ENCODE assay signal across 13 cellular contexts in genomic region chrX:148024425-148025148, GRCh38. TPM values are rescaled to one million over a fixed set of nuclear protein-coding genes. Genes with fewer than 3 reads are reported as not detected.
DNase-seq lines count a peak whose midpoint lies in the region; ATAC-seq, FAIRE-seq and TF ChIP-seq lines count a peak whose summit lies in the region.
"Had no signal": no experiment of that assay in that cellular context is flagged by ENCODE, and none has a peak within 500 bp of the region (broad histone marks: within the 10 kb centered on the region; RNA-seq: fewer than 3 reads in every experiment).

No MANE protein-coding gene starts in this region.

- H3F3A ChIP-seq in SK-N-SH (replicated peaks; ENCODE audit: insufficient read depth): no peaks in the 10 kb centered on the region

- ATAC-seq in HG02763 (IDR thresholded peaks at IDR 0.05; ENCODE audit: unreplicated experiment) (peak; percentile 83), HG03575 (IDR thresholded peaks at IDR 0.05; ENCODE audit: extremely low read depth, insufficient number of reproducible peaks, low FRiP score, unreplicated experiment) (peak; percentile 76), left lung (no peak)
- ATAC-seq: left ventricle myocardium superior had no signal

- H3K4me2 ChIP-seq in SK-N-SH: no peak overlapping the region

- TF ChIP-seq RAD21 in SK-N-SH (IDR thresholded peaks at IDR 0.05; ENCODE audit: low read length): no peak

- WGBS in SK-N-SH (ENCODE audit: low lambda C conversion rate): 26% methylated on average over 8 of the region's 8 CpGs

- POLR2A ChIA-PET in SK-N-SH (lab: Yijun Ruan, JAX): no interaction called here

- CTCF ChIA-PET in SK-N-SH (lab: Yijun Ruan, JAX): no interaction called here

- H3K9ac ChIP-seq in SK-N-SH: no peak overlapping the region

- H3K27ac ChIP-seq in SK-N-SH (ENCODE audit: low read depth in 2 of 2, low read length in 1 of 2): no peak overlapping the region
- no peak overlapping the region for H3K27ac ChIP-seq in left lung

- no peak overlapping the region for H2AFZ ChIP-seq in SK-N-SH (ENCODE audit: low read depth)

- H3K36me3 ChIP-seq in SK-N-SH (replicated peaks in 1 of 2; ENCODE audit: control insufficient read depth in 1 of 2, insufficient read depth in 2 of 2, low read length in 1 of 2): no peaks in the 10 kb centered on the region
- H3K36me3 ChIP-seq in left lung: no peaks in the 10 kb centered on the region

- H4K20me1 ChIP-seq in SK-N-SH (ENCODE audit: insufficient read depth): no peaks in the 10 kb centered on the region

- no peak for TF ChIP-seq EP300 in SK-N-SH (IDR thresholded peaks at IDR 0.05; ENCODE audit: borderline replicate concordance in 1 of 2, low read depth in 1 of 2, low read length in 1 of 2)

- DNase-seq in GM19239 (ENCODE audit: insufficient read length, low spot score) (no peak), SK-N-SH (no peak), NCI-H345 (lab: John Stamatoyannopoulos, UW) (no peak), mucosa of gallbladder (ENCODE audit: low spot score) (no peak), left lung (no peak)
- DNase-seq: activated T-cell treated with anti-CD3 and anti-CD28 coated beads, Interleukin-2, amount 50 U/mL, for 24 hours; central memory CD4-positive, alpha-beta T cell; GDM1; left ventricle myocardium superior; T-helper 2 cell had no signal

- H3K4me3 ChIP-seq in SK-N-SH (ENCODE audit: low read depth in 2 of 2, low read length in 1 of 2) (no peak overlapping the region), left lung (no peak overlapping the region)

- no peaks in the 10 kb centered on the region for H3K9me2 ChIP-seq in SK-N-SH

- no peak for TF ChIP-seq CTCF in SK-N-SH (IDR thresholded peaks at IDR 0.05)
- TF ChIP-seq CTCF in left lung (IDR thresholded peaks at IDR 0.05): no peak

- H3K79me2 ChIP-seq in SK-N-SH (ENCODE audit: insufficient read depth): no peaks in the 10 kb centered on the region

- intact Hi-C loops in left lung (cut with DNase I): no loop called here

- peak; percentile 99 for FAIRE-seq in GM19239 (lab: Jason Lieb, UNC)

- H3K4me1 ChIP-seq in SK-N-SH (ENCODE audit: control insufficient read depth in 1 of 2, insufficient read depth in 2 of 2, low read depth in 1 of 2, low read length in 1 of 2): no peaks in the 10 kb centered on the region
- no peaks in the 10 kb centered on the region for H3K4me1 ChIP-seq in left lung

- H3K9me3 ChIP-seq in SK-N-SH (no peaks in the 10 kb centered on the region), left lung (no peaks in the 10 kb centered on the region)

- H3K27me3 ChIP-seq in SK-N-SH (ENCODE audit: insufficient read depth) (no peaks in the 10 kb centered on the region), left lung (no peaks in the 10 kb centered on the region)

TF ChIP-seq in SK-N-SH, 30 proteins besides CTCF, POLR2A, EP300 and RAD21:
- TF ChIP-seq NFIC (IDR thresholded peaks at IDR 0.05; ENCODE audit: borderline replicate concordance) (no peak), TEAD4 (IDR thresholded peaks at IDR 0.05; ENCODE audit: borderline replicate concordance, insufficient read depth) (no peak), CHD2 (IDR thresholded peaks at IDR 0.05; ENCODE audit: low read length, partially characterized antibody) (no peak), FOSL2 (IDR thresholded peaks at IDR 0.05; ENCODE audit: borderline replicate concordance, low read depth) (no peak), TCF12 (IDR thresholded peaks at IDR 0.05) (no peak), EZH2phosphoT487 (IDR thresholded peaks at IDR 0.05; ENCODE audit: borderline replicate concordance, low read depth) (no peak)

RNA-seq across cellular contexts. Expression of gene FMR1NB, which starts 43.5 kb away (rescaled TPM):
- not detected in 2 replicates for polyA plus RNA-seq in SK-N-SH (2012; rRNA removed)
- not detected in 2 replicates for polyA plus RNA-seq in SK-N-SH (2012; cell fraction: cytosol; rRNA removed)
- polyA plus RNA-seq in SK-N-SH (2012; cell fraction: nucleus; rRNA removed): 0.06 TPM in 1 of 2 replicates, not detected in the other
- total RNA-seq in mucosa of gallbladder: not detected
- not detected for total RNA-seq in left lung
- total RNA-seq: left ventricle myocardium superior, pulmonary artery endothelial cell had no signal
